In genomic region chr12:10215451-10215850, GRCh38 we compare ENCODE assay signal across 10 cellular contexts. TPM values are rescaled to one million over a fixed set of nuclear protein-coding genes. Genes with fewer than 3 reads are reported as not detected.
DNase-seq lines count a peak whose midpoint lies in the region; ATAC-seq and TF ChIP-seq lines count a peak whose summit lies in the region.
"Had no signal": no experiment of that assay in that cellular context is flagged by ENCODE, and none has a peak within 500 bp of the region (broad histone marks: within the 10 kb centered on the region; RNA-seq: fewer than 3 reads in every experiment).

No MANE protein-coding gene starts in this region.

- H3K27ac Mint-ChIP-seq in activated naive CD8-positive, alpha-beta T cell: no peak overlapping the region
- H3K27ac Mint-ChIP-seq in activated naive CD8-positive, alpha-beta T cell treated with anti-CD3 and anti-CD28 coated beads, Interleukin-2, amount 50 U/mL, for 24 hours: no peak overlapping the region
- no peak overlapping the region for H3K27ac Mint-ChIP-seq in MCF 10A (ENCODE audit: low read depth, unreplicated experiment)

- TF ChIP-seq POLR2A in tibial nerve (IDR thresholded peaks at IDR 0.05): no peak

- intact Hi-C loops in MCF 10A (cut with micrococcal nuclease): loop anchor here (10.0 kb wide), 2 partner anchors 191 to 351 kb away; partner anchors contain the start of gene CLEC2B
- intact Hi-C loops in lower lobe of right lung (cut with DNase I): no loop called here
- intact Hi-C loops in posterior cingulate gyrus (cut with DNase I): no loop called here

- H3K27me3 ChIP-seq in lower lobe of right lung (ENCODE audit: low read depth): no peaks in the 10 kb centered on the region
- H3K27me3 ChIP-seq in tibial nerve: no peaks in the 10 kb centered on the region

- H3K4me1 Mint-ChIP-seq in activated naive CD8-positive, alpha-beta T cell (ENCODE audit: low read depth): peaks cover 34% of the 10 kb centered on the region
- peaks cover 39% of the 10 kb centered on the region for H3K4me1 Mint-ChIP-seq in activated naive CD8-positive, alpha-beta T cell treated with anti-CD3 and anti-CD28 coated beads, Interleukin-2, amount 50 U/mL, for 24 hours
- H3K4me1 Mint-ChIP-seq in MCF 10A (ENCODE audit: insufficient read depth, unreplicated experiment): peaks cover 25% of the 10 kb centered on the region

- no peaks in the 10 kb centered on the region for H3K9me3 Mint-ChIP-seq in activated naive CD8-positive, alpha-beta T cell (ENCODE audit: low read depth)
- no peaks in the 10 kb centered on the region for H3K9me3 Mint-ChIP-seq in activated naive CD8-positive, alpha-beta T cell treated with anti-CD3 and anti-CD28 coated beads, Interleukin-2, amount 50 U/mL, for 24 hours
- no peaks in the 10 kb centered on the region for H3K9me3 Mint-ChIP-seq in MCF 10A (ENCODE audit: unreplicated experiment)

- no peak for ATAC-seq in activated naive CD8-positive, alpha-beta T cell treated with anti-CD3 and anti-CD28 coated beads, Interleukin-2, amount 50 U/mL, for 24 hours
- ATAC-seq in lower lobe of right lung (no peak), GM18868 (IDR thresholded peaks at IDR 0.05; ENCODE audit: unreplicated experiment) (no peak)

- H3K36me3 Mint-ChIP-seq in activated naive CD8-positive, alpha-beta T cell: peaks cover 5% of the 10 kb centered on the region
- H3K36me3 Mint-ChIP-seq in activated naive CD8-positive, alpha-beta T cell treated with anti-CD3 and anti-CD28 coated beads, Interleukin-2, amount 50 U/mL, for 24 hours (ENCODE audit: low read depth): peaks cover 3% of the 10 kb centered on the region
- peaks cover 25% of the 10 kb centered on the region for H3K36me3 Mint-ChIP-seq in MCF 10A (ENCODE audit: insufficient read depth, unreplicated experiment)

- H3K4me1 ChIP-seq in lower lobe of right lung (peaks cover 38% of the 10 kb centered on the region), tibial nerve (peaks cover 0 to 42% (median 2%) of the 10 kb centered on the region in 4 donors)

- no peak for DNase-seq in activated naive CD8-positive, alpha-beta T cell treated with anti-CD3 and anti-CD28 coated beads, Interleukin-2, amount 50 U/mL, for 24 hours
- DNase-seq in MCF 10A (ENCODE audit: unreplicated experiment) (no peak), lower lobe of right lung (no peak), tibial nerve (ENCODE audit: low spot score in 2 of 2) (no peak), posterior cingulate gyrus (no peak), anterior cingulate cortex (lab: John Stamatoyannopoulos, UW) (no peak)
- DNase-seq: NCI-H1417 treated with DMSO at 0.1 percent for 48 hours had no signal

- WGBS in tibial nerve, 2 donors: 76 to 77% methylated on average over 2 of the region's 2 CpGs

- H3K4me3 Mint-ChIP-seq in activated naive CD8-positive, alpha-beta T cell: peak overlapping the region; percentile 95
- no peak overlapping the region for H3K4me3 Mint-ChIP-seq in activated naive CD8-positive, alpha-beta T cell treated with anti-CD3 and anti-CD28 coated beads, Interleukin-2, amount 50 U/mL, for 24 hours
- peak overlapping the region; percentile 88 for H3K4me3 Mint-ChIP-seq in MCF 10A (ENCODE audit: unreplicated experiment)

- POLR2A ChIA-PET in MCF 10A (lab: Yijun Ruan, JAX): interaction anchor here (0.8 to 3.9 kb wide), 9 partner anchors 24 to 508 kb away, joined by 3 to 38 read pairs (median 11); partner anchors contain the start of genes OLR1 and YBX3

- H3K27ac ChIP-seq in lower lobe of right lung: peak overlapping the region; percentile 99
- H3K27ac ChIP-seq in tibial nerve: peak overlapping the region; percentile 97 to 100 (median 100)

- CTCF ChIA-PET in MCF 10A (lab: Yijun Ruan, JAX): interaction anchor here (0.6 to 1.4 kb wide), 4 partner anchors 20 to 1285 kb away, joined by 3 to 7 read pairs (median 5); no protein-coding TSS in a partner anchor

- H3K36me3 ChIP-seq in lower lobe of right lung (peaks cover 28% of the 10 kb centered on the region), tibial nerve (peaks cover 5 to 34% (median 14%) of the 10 kb centered on the region in 3 donors)

- TF ChIP-seq EP300 in tibial nerve (IDR thresholded peaks at IDR 0.05): no peak

- no peak for TF ChIP-seq CTCF in MCF 10A (IDR thresholded peaks at IDR 0.05; ENCODE audit: unreplicated experiment)
- no peak for TF ChIP-seq CTCF in lower lobe of right lung (IDR thresholded peaks at IDR 0.05)
- TF ChIP-seq CTCF in tibial nerve (IDR thresholded peaks at IDR 0.05): no peak

- no peaks in the 10 kb centered on the region for H3K9me3 ChIP-seq in lower lobe of right lung
- no peaks in the 10 kb centered on the region for H3K9me3 ChIP-seq in tibial nerve

- BruUV-seq in MCF 10A (replicated peaks; lab: Mats Ljungman, UMichigan): no TSS peak

- H3K4me3 ChIP-seq in lower lobe of right lung: peak overlapping the region; percentile 81
- peak overlapping the region in 3 of 4 donors; percentile 71 to 97 (median 95) for H3K4me3 ChIP-seq in tibial nerve

- no peaks in the 10 kb centered on the region for H3K27me3 Mint-ChIP-seq in activated naive CD8-positive, alpha-beta T cell
- peaks cover 3% of the 10 kb centered on the region for H3K27me3 Mint-ChIP-seq in activated naive CD8-positive, alpha-beta T cell treated with anti-CD3 and anti-CD28 coated beads, Interleukin-2, amount 50 U/mL, for 24 hours
- no peaks in the 10 kb centered on the region for H3K27me3 Mint-ChIP-seq in MCF 10A (ENCODE audit: insufficient read depth, unreplicated experiment)

RNA-seq across cellular contexts. Expression of gene GABARAPL1, which starts 2.8 kb away (rescaled TPM):
- total RNA-seq in MCF 10A (2022) (19.7 and 28.1 TPM in 2 replicates), lower lobe of right lung (108 TPM), tibial nerve (100 to 1,000 TPM; 116 to 168 (median 160) TPM)

RNA-seq across cellular contexts. Expression of gene TMEM52B, which starts 36.6 kb away (rescaled TPM):
- total RNA-seq in MCF 10A (2022) (not detected in 2 replicates), lower lobe of right lung (3.6 TPM), tibial nerve (under 1 TPM in 1 of 4 donors, not detected in 3; 0.21 TPM)
- total RNA-seq: activated CD8-positive, alpha-beta memory T cell treated with anti-CD3 and anti-CD28 coated beads for 36 hours had no signal

RNA-seq across cellular contexts. Expression of gene OLR1, which starts 43.5 kb away (rescaled TPM):
- total RNA-seq in MCF 10A (2022) (0.25 TPM in 1 of 2 replicates, not detected in the other), lower lobe of right lung (172 TPM), tibial nerve (10 to 100 TPM in 1 of 4 donors, 1 to 10 TPM in 2, under 1 TPM in 1; 0.84 to 18.1 (median 2.2) TPM)
- total RNA-seq: activated CD8-positive, alpha-beta memory T cell treated with anti-CD3 and anti-CD28 coated beads for 36 hours had no signal
